ENCODE assay signal across 7 cellular contexts in genomic region chr11:134958336-134958640, GRCh38.
"Had no signal": no experiment of that assay in that cellular context is flagged by ENCODE, and none has a peak within 500 bp of the region (broad histone marks: within the 10 kb centered on the region; RNA-seq: fewer than 3 reads in every experiment).

No MANE protein-coding gene starts in this region.

- H3K9me3 ChIP-seq: HAP-1 had no signal

- ATAC-seq: HCT116 had no signal

- H3K36me3 ChIP-seq: HAP-1 had no signal

- H3K4me1 ChIP-seq: HAP-1 had no signal

- H3K27ac Mint-ChIP-seq: HFFc6 had no signal

- H3K4me3 ChIP-seq: GM23248, HAP-1 had no signal

- DNase-seq: GM23248, GOT3, H7, HFFc6, IMR-90 had no signal

- H3K4me3 Mint-ChIP-seq: HFFc6 had no signal

- H3K27ac ChIP-seq: GM23248 had no signal
